In the genomic region with DNA sequence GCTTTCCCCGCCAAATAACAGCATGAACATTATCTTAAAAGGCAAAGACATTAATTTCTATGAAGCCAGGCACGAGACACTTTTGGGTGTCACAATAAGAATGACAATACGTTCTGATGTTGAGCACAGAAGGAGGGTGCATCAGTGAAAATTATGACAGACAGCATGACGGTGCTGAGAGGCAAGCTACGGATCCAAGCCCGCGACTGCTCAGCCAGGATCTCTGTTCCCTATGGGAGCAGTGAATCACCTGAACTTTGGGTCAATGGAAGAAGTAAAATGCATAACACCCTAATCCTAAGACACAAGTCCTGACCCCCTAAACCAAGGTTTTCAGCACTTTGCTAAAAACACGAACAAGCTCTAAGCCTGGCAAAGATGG, we compare ENCODE assay signal across 8 cellular contexts. TPM values are rescaled to one million over a fixed set of nuclear protein-coding genes. Genes with fewer than 3 reads are reported as not detected.
DNase-seq lines count a peak whose midpoint lies in the region; ATAC-seq and TF ChIP-seq lines count a peak whose summit lies in the region.

No MANE protein-coding gene starts in this region.

- no peaks in the 10 kb centered on the region for H3F3A ChIP-seq in PC-3 (ENCODE audit: low read length, unreplicated experiment)

- H3K4me3 ChIP-seq in CD8-positive, alpha-beta T cell (ENCODE audit: low read depth, low read length), result no peak overlapping the region
- H3K4me3 ChIP-seq in PC-3 (ENCODE audit: low read length) (peak overlapping the region; percentile 92), osteoblast (ENCODE audit: insufficient read depth, low read length) (peak overlapping the region; percentile 98)

- no peaks in the 10 kb centered on the region for H3K27me3 Mint-ChIP-seq in CD8-positive, alpha-beta T cell (ENCODE audit: low read depth)
- peaks cover 8% of the 10 kb centered on the region for H3K27me3 Mint-ChIP-seq in endothelial cell (ENCODE audit: unreplicated experiment)

- CTCF ChIA-PET in CD8-positive, alpha-beta T cell (lab: Charles Lee), result interaction anchor here (1.1 to 1.2 kb wide), 2 partner anchors 9 to 271 kb away, joined by 3 to 5 read pairs; no protein-coding TSS in a partner anchor
- CTCF ChIA-PET in PC-3 (lab: Charles Lee), result no interaction called here

- H3K9ac ChIP-seq in PC-3 (ENCODE audit: low read length), result peak overlapping the region; percentile 96

- no peak for DNase-seq in CD8-positive, alpha-beta T cell
- DNase-seq in PC-3 (no peak), endothelial cell (ENCODE audit: low spot score) (no peak), osteoblast (ENCODE audit: insufficient read length, low spot score, missing footprints) (no peak), NCI-H2171 (lab: John Stamatoyannopoulos, UW) (no peak), KBM-7 (no peak), SW 1271 (lab: John Stamatoyannopoulos, UW) (no peak)

- peak overlapping the region; percentile 83; the same call in 1 of the 2 replicates for H2AFZ ChIP-seq in PC-3 (ENCODE audit: low read length)
- H2AFZ ChIP-seq in osteoblast (ENCODE audit: low read length), result peak overlapping the region; percentile 56

- H3K4me2 ChIP-seq in PC-3 (ENCODE audit: low read length), result peak overlapping the region; percentile 97
- H3K4me2 ChIP-seq in osteoblast (ENCODE audit: insufficient read depth, low read length), result peak overlapping the region; percentile 90

- H3K27me3 ChIP-seq in CD8-positive, alpha-beta T cell (ENCODE audit: insufficient read depth, low read length), result no peaks in the 10 kb centered on the region
- no peaks in the 10 kb centered on the region for H3K27me3 ChIP-seq in PC-3 (ENCODE audit: low read length)
- no peaks in the 10 kb centered on the region for H3K27me3 ChIP-seq in osteoblast (ENCODE audit: insufficient read depth, low read length)

- H3K4me3 Mint-ChIP-seq in CD8-positive, alpha-beta T cell, result peak overlapping the region; percentile 92
- peak overlapping the region; percentile 97 for H3K4me3 Mint-ChIP-seq in endothelial cell (ENCODE audit: unreplicated experiment)

- no peak for TF ChIP-seq CTCF in CD8-positive, alpha-beta T cell (IDR thresholded peaks at IDR 0.05)
- TF ChIP-seq CTCF in PC-3 (conservative IDR thresholded peaks at IDR 0.05; ENCODE audit: low read depth, low read length), result no peak
- TF ChIP-seq CTCF in endothelial cell (IDR thresholded peaks at IDR 0.05; ENCODE audit: unreplicated experiment), result no peak
- TF ChIP-seq CTCF in osteoblast (IDR thresholded peaks at IDR 0.05; ENCODE audit: extremely low read depth, low read depth, low read length), result no peak

- no peaks in the 10 kb centered on the region for H3K9me3 ChIP-seq in CD8-positive, alpha-beta T cell (ENCODE audit: low read length)
- H3K9me3 ChIP-seq in PC-3 (ENCODE audit: low read length) (no peaks in the 10 kb centered on the region), osteoblast (ENCODE audit: low read depth, low read length) (no peaks in the 10 kb centered on the region)

- no peaks in the 10 kb centered on the region for H3K36me3 ChIP-seq in CD8-positive, alpha-beta T cell (ENCODE audit: insufficient read depth, low read length)
- no peaks in the 10 kb centered on the region for H3K36me3 ChIP-seq in PC-3 (ENCODE audit: low read depth, low read length)
- peaks cover 16% of the 10 kb centered on the region for H3K36me3 ChIP-seq in osteoblast (ENCODE audit: insufficient read depth, low read length)

- intact Hi-C loops in CD8-positive, alpha-beta T cell (cut with DNase I, micrococcal nuclease), result loop anchor here (5.0 to 10.0 kb wide), 8 partner anchors 172 to 1942 kb away; a partner anchor contains a TSS
- intact Hi-C loops in PC-3 (cut with micrococcal nuclease), result loop anchor here (5.0 kb wide), 1 partner anchor 183 kb away; no protein-coding TSS in a partner anchor

- H3K79me2 ChIP-seq in PC-3 (ENCODE audit: low read length) (peaks cover 25% of the 10 kb centered on the region), osteoblast (ENCODE audit: insufficient read depth, low read length) (peaks cover 49% of the 10 kb centered on the region)

- H3K9me3 Mint-ChIP-seq in CD8-positive, alpha-beta T cell, result no peaks in the 10 kb centered on the region
- peaks cover 3% of the 10 kb centered on the region for H3K9me3 Mint-ChIP-seq in endothelial cell (ENCODE audit: unreplicated experiment)

- H3K27ac ChIP-seq in CD8-positive, alpha-beta T cell (ENCODE audit: low read depth, low read length), result peak overlapping the region; percentile 64
- H3K27ac ChIP-seq in PC-3 (ENCODE audit: low read length) (no peak overlapping the region), osteoblast (ENCODE audit: low read depth, low read length) (peak overlapping the region; percentile 100)

- peaks cover 41% of the 10 kb centered on the region for H3K4me1 Mint-ChIP-seq in CD8-positive, alpha-beta T cell (ENCODE audit: low read depth)
- peaks cover 53% of the 10 kb centered on the region for H3K4me1 Mint-ChIP-seq in endothelial cell (ENCODE audit: unreplicated experiment)

- ATAC-seq in CD8-positive, alpha-beta T cell, result no peak
- ATAC-seq in PC-3, result no peak
- no peak for ATAC-seq in HG03025 (IDR thresholded peaks at IDR 0.05; ENCODE audit: low FRiP score, unreplicated experiment)

- H3K36me3 Mint-ChIP-seq in CD8-positive, alpha-beta T cell, result peaks cover 21% of the 10 kb centered on the region
- peaks cover 13% of the 10 kb centered on the region for H3K36me3 Mint-ChIP-seq in endothelial cell (ENCODE audit: low read depth, unreplicated experiment)

- H3K27ac Mint-ChIP-seq in CD8-positive, alpha-beta T cell, result peak overlapping the region; percentile 91
- peak overlapping the region; percentile 100 for H3K27ac Mint-ChIP-seq in endothelial cell (ENCODE audit: unreplicated experiment)

- peaks cover 23% of the 10 kb centered on the region for H3K4me1 ChIP-seq in CD8-positive, alpha-beta T cell (ENCODE audit: insufficient read depth, low read length)
- H3K4me1 ChIP-seq in PC-3 (ENCODE audit: insufficient read depth, low read length) (peaks cover 21% of the 10 kb centered on the region), osteoblast (ENCODE audit: insufficient read depth, low read length) (peaks cover 25% of the 10 kb centered on the region)

- H4K20me1 ChIP-seq in PC-3 (ENCODE audit: low read length) (no peaks in the 10 kb centered on the region), osteoblast (ENCODE audit: insufficient read depth, low read length) (no peaks in the 10 kb centered on the region)

- POLR2A ChIA-PET in CD8-positive, alpha-beta T cell (lab: Charles Lee), result no interaction called here
- POLR2A ChIA-PET in PC-3 (lab: Charles Lee; ENCODE audit: unreplicated experiment), result interaction anchor here (0.5 to 1.1 kb wide), 6 partner anchors 11 to 1710 kb away, joined by 3 to 7 read pairs (median 4); no protein-coding TSS in a partner anchor

- TSS peak; percentile 55 for BruUV-seq in PC-3 (replicated peaks; lab: Mats Ljungman, UMichigan)

- no peaks in the 10 kb centered on the region for H3K9me2 ChIP-seq in PC-3 (replicated peaks; ENCODE audit: low read length)

- in situ Hi-C loops in KBM-7 (cut with MboI; ENCODE audit: low pct_unique_long_range_greater_than_20kb, low sequenced_read_pairs), result loop anchor here (25.0 kb wide), 2 partner anchors 262 to 512 kb away; no protein-coding TSS in a partner anchor

RNA-seq across cellular contexts. Expression of a gene that starts 1.4 kb away (rescaled TPM):
- total RNA-seq in CD8-positive, alpha-beta T cell, result 1 to 10 TPM; 2.9 to 3.4 TPM
- total RNA-seq in PC-3 (2014; rRNA removed) (8.3 and 13.0 TPM in 2 replicates), endothelial cell (ENCODE audit: unreplicated experiment) (14.2 TPM), osteoblast (18.0 and 22.1 TPM in 2 replicates)

RNA-seq across cellular contexts. Expression of a gene that starts 51.7 kb away (rescaled TPM):
- not detected for total RNA-seq in CD8-positive, alpha-beta T cell
- 0.07 TPM in 1 of 2 replicates, not detected in the other for total RNA-seq in PC-3 (2014; rRNA removed)
- not detected for total RNA-seq in endothelial cell (ENCODE audit: unreplicated experiment)
- total RNA-seq in osteoblast, result not detected in 2 replicates
